Comparison of ENCODE assay signal across 1 cellular context in the genomic region with DNA sequence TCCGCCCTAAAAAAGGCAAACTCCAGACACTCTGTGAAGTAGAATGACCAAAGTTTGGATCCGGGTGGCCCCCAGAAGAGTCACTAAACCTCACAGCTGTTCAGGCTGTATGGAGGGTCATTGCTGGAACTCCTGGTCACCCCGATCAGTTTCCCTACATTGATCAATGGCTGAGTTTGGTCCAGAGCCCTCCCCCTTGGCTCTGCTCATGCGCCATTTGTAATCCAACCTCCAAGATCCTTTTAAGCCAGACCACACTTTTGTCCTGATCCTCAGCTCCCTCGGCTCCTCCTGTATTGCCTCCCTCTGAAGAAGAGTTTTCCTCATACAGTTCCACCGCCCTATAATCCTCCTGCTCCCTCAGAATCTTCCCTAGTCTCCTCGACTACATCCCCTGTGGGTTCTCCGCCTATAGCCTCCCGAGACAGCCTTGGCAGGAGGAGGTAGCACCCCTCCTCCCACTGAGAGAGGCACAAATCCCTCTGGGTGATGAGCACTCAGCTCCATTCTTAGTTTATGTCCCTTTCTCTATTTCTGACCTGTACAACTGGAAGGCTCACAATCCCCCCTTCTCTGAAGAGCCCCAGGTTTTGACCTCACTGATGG.
TF ChIP-seq lines count a peak whose summit lies in the region.

No MANE protein-coding gene starts in this region.

TF ChIP-seq in K562, 482 proteins besides CTCF, POLR2A, EP300 and RAD21 (continued from another document and continues in another):
- TF ChIP-seq, protein P1, sequence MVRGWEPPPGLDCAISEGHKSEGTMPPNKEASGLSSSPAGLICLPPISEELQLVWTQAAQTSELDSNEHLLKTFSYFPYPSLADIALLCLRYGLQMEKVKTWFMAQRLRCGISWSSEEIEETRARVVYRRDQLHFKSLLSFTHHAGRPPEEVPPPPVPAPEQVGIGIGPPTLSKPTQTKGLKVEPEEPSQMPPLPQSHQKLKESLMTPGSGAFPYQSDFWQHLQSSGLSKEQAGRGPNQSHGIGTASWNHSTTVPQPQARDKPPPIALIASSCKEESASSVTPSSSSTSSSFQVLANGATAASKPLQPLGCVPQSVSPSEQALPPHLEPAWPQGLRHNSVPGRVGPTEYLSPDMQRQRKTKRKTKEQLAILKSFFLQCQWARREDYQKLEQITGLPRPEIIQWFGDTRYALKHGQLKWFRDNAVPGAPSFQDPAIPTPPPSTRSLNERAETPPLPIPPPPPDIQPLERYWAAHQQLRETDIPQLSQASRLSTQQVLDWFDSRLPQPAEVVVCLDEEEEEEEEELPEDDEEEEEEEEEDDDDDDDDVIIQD (CRISPR knock-in tag; IDR thresholded peaks at IDR 0.05) = no peak
- TF ChIP-seq, protein P2, sequence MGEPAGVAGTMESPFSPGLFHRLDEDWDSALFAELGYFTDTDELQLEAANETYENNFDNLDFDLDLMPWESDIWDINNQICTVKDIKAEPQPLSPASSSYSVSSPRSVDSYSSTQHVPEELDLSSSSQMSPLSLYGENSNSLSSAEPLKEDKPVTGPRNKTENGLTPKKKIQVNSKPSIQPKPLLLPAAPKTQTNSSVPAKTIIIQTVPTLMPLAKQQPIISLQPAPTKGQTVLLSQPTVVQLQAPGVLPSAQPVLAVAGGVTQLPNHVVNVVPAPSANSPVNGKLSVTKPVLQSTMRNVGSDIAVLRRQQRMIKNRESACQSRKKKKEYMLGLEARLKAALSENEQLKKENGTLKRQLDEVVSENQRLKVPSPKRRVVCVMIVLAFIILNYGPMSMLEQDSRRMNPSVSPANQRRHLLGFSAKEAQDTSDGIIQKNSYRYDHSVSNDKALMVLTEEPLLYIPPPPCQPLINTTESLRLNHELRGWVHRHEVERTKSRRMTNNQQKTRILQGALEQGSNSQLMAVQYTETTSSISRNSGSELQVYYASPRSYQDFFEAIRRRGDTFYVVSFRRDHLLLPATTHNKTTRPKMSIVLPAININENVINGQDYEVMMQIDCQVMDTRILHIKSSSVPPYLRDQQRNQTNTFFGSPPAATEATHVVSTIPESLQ (CRISPR knock-in tag; IDR thresholded peaks at IDR 0.05) = no peak
- TF ChIP-seq ZNF586 (CRISPR knock-in tag; conservative IDR thresholded peaks at IDR 0.05) (no peak), ZNF232 (CRISPR knock-in tag; IDR thresholded peaks at IDR 0.05) (no peak), ELF2 (CRISPR knock-in tag; IDR thresholded peaks at IDR 0.05) (no peak), MYNN (IDR thresholded peaks at IDR 0.05) (no peak), MYNN (CRISPR knock-in tag; IDR thresholded peaks at IDR 0.05) (no peak), CHD1 (IDR thresholded peaks at IDR 0.05; ENCODE audit: low read length) (no peak), TAF9B (IDR thresholded peaks at IDR 0.05; ENCODE audit: partially characterized antibody) (peak; percentile 26), MTA1 (IDR thresholded peaks at IDR 0.05; ENCODE audit: borderline replicate concordance) (no peak), HNRNPH1 (optimal IDR thresholded peaks at IDR 0.05; ENCODE audit: low read depth, low read length) (no peak), YBX1 (IDR thresholded peaks at IDR 0.05) (no peak), ZNF3 (CRISPR knock-in tag; IDR thresholded peaks at IDR 0.05) (no peak), ZNF239 (CRISPR knock-in tag; IDR thresholded peaks at IDR 0.05) (no peak), RBBP5 (IDR thresholded peaks at IDR 0.05; ENCODE audit: borderline replicate concordance, insufficient read depth, low read length, poor library complexity, severe bottlenecking) (peak; percentile 4), TBL1XR1 (IDR thresholded peaks at IDR 0.05; ENCODE audit: low read length in 2 of 2) (no peak), C11orf30 (IDR thresholded peaks at IDR 0.05; ENCODE audit: low read depth) (no peak), PTTG1 (tag; IDR thresholded peaks at IDR 0.05; ENCODE audit: low read depth) (no peak), SP1 (CRISPR knock-in tag; IDR thresholded peaks at IDR 0.05) (no peak), BRD4 (IDR thresholded peaks at IDR 0.05) (no peak), ZNF143 (CRISPR knock-in tag; IDR thresholded peaks at IDR 0.05) (no peak), SUPT5H (IDR thresholded peaks at IDR 0.05) (peak; percentile 52), POLR2H (tag; IDR thresholded peaks at IDR 0.05; ENCODE audit: low read depth) (0 out of 2 replicates have a peak, but pooled peaks have one; percentile 42), NUFIP1 (IDR thresholded peaks at IDR 0.05; ENCODE audit: partially characterized antibody) (no peak), ZNF324 (CRISPR knock-in tag; IDR thresholded peaks at IDR 0.05) (no peak), TCF7 (IDR thresholded peaks at IDR 0.05; ENCODE audit: borderline replicate concordance) (no peak), ESRRA (IDR thresholded peaks at IDR 0.05; ENCODE audit: borderline replicate concordance, low read depth) (no peak), KLF10 (CRISPR knock-in tag; IDR thresholded peaks at IDR 0.05) (no peak), NFRKB (IDR thresholded peaks at IDR 0.05; ENCODE audit: low read depth) (0 out of 2 replicates have a peak, but pooled peaks have one; percentile 10), STAG1 (CRISPR knock-in tag; IDR thresholded peaks at IDR 0.05; ENCODE audit: borderline replicate concordance) (no peak), SMAD1 (IDR thresholded peaks at IDR 0.05; ENCODE audit: low read depth, low read length, partially characterized antibody) (peak; percentile 42), GATAD2B (IDR thresholded peaks at IDR 0.05; ENCODE audit: borderline replicate concordance) (no peak), NCOA2 (IDR thresholded peaks at IDR 0.05; ENCODE audit: partially characterized antibody in 2 of 2) (no peak), CBX8 (IDR thresholded peaks at IDR 0.05; ENCODE audit: borderline replicate concordance, extremely low read depth, low read depth, low read length, poor library complexity, severe bottlenecking) (no peak), GABPB1 (CRISPR knock-in tag; IDR thresholded peaks at IDR 0.05) (no peak), ZNF134 (CRISPR knock-in tag; conservative IDR thresholded peaks at IDR 0.05) (no peak), CSDE1 (IDR thresholded peaks at IDR 0.05) (no peak; a peak in 1 of 4 replicates), ZNF217 (CRISPR knock-in tag; IDR thresholded peaks at IDR 0.05) (no peak), CXXC5 (CRISPR knock-in tag; IDR thresholded peaks at IDR 0.05) (no peak), SETDB1 (IDR thresholded peaks at IDR 0.05; ENCODE audit: low read length) (no peak), U2AF2 (optimal IDR thresholded peaks at IDR 0.05; ENCODE audit: low read depth, low read length) (no peak), ETV5 (CRISPR knock-in tag; IDR thresholded peaks at IDR 0.05; ENCODE audit: low read depth) (no peak), ETV1 (tag; conservative IDR thresholded peaks at IDR 0.05; ENCODE audit: low read depth) (no peak), PHB (CRISPR knock-in tag; IDR thresholded peaks at IDR 0.05) (no peak), RUNX1 (IDR thresholded peaks at IDR 0.05; ENCODE audit: low read depth) (no peak), IFI16 (CRISPR knock-in tag; IDR thresholded peaks at IDR 0.05) (no peak), SOX6 (IDR thresholded peaks at IDR 0.05) (no peak), MBD2 (IDR thresholded peaks at IDR 0.05; ENCODE audit: borderline replicate concordance, low read depth) (no peak), ADNP (tag; IDR thresholded peaks at IDR 0.05) (no peak), CC2D1A (IDR thresholded peaks at IDR 0.05) (no peak), TBP (optimal IDR thresholded peaks at IDR 0.05; ENCODE audit: low read depth, low read length) (peak; percentile 32), SRSF9 (IDR thresholded peaks at IDR 0.05; ENCODE audit: borderline replicate concordance, low read depth, low read length) (no peak)
- TF ChIP-seq, protein P3, sequence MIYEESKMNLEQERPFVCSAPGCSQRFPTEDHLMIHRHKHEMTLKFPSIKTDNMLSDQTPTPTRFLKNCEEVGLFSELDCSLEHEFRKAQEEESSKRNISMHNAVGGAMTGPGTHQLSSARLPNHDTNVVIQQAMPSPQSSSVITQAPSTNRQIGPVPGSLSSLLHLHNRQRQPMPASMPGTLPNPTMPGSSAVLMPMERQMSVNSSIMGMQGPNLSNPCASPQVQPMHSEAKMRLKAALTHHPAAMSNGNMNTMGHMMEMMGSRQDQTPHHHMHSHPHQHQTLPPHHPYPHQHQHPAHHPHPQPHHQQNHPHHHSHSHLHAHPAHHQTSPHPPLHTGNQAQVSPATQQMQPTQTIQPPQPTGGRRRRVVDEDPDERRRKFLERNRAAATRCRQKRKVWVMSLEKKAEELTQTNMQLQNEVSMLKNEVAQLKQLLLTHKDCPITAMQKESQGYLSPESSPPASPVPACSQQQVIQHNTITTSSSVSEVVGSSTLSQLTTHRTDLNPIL (CRISPR knock-in tag; IDR thresholded peaks at IDR 0.05) = no peak
- TF ChIP-seq, protein P4, sequence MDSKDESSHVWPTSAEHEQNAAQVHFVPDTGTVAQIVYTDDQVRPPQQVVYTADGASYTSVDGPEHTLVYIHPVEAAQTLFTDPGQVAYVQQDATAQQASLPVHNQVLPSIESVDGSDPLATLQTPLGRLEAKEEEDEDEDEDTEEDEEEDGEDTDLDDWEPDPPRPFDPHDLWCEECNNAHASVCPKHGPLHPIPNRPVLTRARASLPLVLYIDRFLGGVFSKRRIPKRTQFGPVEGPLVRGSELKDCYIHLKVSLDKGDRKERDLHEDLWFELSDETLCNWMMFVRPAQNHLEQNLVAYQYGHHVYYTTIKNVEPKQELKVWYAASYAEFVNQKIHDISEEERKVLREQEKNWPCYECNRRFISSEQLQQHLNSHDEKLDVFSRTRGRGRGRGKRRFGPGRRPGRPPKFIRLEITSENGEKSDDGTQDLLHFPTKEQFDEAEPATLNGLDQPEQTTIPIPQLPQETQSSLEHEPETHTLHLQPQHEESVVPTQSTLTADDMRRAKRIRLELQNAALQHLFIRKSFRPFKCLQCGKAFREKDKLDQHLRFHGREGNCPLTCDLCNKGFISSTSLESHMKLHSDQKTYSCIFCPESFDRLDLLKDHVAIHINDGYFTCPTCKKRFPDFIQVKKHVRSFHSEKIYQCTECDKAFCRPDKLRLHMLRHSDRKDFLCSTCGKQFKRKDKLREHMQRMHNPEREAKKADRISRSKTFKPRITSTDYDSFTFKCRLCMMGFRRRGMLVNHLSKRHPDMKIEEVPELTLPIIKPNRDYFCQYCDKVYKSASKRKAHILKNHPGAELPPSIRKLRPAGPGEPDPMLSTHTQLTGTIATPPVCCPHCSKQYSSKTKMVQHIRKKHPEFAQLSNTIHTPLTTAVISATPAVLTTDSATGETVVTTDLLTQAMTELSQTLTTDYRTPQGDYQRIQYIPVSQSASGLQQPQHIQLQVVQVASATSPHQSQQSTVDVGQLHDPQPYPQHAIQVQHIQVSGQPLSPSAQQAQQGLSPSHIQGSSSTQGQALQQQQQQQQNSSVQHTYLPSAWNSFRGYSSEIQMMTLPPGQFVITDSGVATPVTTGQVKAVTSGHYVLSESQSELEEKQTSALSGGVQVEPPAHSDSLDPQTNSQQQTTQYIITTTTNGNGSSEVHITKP (IDR thresholded peaks at IDR 0.05; ENCODE audit: partially characterized antibody) = no peak
- TF ChIP-seq, protein P5, sequence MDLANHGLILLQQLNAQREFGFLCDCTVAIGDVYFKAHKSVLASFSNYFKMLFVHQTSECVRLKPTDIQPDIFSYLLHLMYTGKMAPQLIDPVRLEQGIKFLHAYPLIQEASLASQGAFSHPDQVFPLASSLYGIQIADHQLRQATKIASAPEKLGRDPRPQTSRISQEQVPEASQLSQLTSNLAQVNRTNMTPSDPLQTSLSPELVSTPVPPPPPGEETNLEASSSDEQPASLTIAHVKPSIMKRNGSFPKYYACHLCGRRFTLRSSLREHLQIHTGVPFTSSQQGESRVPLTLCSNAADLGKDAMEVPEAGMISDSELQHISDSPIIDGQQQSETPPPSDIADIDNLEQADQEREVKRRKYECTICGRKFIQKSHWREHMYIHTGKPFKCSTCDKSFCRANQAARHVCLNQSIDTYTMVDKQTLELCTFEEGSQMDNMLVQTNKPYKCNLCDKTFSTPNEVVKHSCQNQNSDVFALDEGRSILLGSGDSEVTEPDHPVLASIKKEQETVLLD (IDR thresholded peaks at IDR 0.05) = no peak
- TF ChIP-seq, protein P6, sequence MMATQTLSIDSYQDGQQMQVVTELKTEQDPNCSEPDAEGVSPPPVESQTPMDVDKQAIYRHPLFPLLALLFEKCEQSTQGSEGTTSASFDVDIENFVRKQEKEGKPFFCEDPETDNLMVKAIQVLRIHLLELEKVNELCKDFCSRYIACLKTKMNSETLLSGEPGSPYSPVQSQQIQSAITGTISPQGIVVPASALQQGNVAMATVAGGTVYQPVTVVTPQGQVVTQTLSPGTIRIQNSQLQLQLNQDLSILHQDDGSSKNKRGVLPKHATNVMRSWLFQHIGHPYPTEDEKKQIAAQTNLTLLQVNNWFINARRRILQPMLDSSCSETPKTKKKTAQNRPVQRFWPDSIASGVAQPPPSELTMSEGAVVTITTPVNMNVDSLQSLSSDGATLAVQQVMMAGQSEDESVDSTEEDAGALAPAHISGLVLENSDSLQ (IDR thresholded peaks at IDR 0.05) = 0 out of 2 replicates have a peak, but pooled peaks have one; percentile 33
- TF ChIP-seq, protein P7, sequence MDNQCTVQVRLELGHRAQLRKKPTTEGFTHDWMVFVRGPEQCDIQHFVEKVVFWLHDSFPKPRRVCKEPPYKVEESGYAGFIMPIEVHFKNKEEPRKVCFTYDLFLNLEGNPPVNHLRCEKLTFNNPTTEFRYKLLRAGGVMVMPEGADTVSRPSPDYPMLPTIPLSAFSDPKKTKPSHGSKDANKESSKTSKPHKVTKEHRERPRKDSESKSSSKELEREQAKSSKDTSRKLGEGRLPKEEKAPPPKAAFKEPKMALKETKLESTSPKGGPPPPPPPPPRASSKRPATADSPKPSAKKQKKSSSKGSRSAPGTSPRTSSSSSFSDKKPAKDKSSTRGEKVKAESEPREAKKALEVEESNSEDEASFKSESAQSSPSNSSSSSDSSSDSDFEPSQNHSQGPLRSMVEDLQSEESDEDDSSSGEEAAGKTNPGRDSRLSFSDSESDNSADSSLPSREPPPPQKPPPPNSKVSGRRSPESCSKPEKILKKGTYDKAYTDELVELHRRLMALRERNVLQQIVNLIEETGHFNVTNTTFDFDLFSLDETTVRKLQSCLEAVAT (IDR thresholded peaks at IDR 0.05) = peak in 1 of 2 experiments; percentile 44; a peak in 1 of 4 replicates
- TF ChIP-seq, protein P8, sequence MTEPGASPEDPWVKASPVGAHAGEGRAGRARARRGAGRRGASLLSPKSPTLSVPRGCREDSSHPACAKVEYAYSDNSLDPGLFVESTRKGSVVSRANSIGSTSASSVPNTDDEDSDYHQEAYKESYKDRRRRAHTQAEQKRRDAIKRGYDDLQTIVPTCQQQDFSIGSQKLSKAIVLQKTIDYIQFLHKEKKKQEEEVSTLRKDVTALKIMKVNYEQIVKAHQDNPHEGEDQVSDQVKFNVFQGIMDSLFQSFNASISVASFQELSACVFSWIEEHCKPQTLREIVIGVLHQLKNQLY (CRISPR knock-in tag; conservative IDR thresholded peaks at IDR 0.05) = no peak
- TF ChIP-seq, protein P9, sequence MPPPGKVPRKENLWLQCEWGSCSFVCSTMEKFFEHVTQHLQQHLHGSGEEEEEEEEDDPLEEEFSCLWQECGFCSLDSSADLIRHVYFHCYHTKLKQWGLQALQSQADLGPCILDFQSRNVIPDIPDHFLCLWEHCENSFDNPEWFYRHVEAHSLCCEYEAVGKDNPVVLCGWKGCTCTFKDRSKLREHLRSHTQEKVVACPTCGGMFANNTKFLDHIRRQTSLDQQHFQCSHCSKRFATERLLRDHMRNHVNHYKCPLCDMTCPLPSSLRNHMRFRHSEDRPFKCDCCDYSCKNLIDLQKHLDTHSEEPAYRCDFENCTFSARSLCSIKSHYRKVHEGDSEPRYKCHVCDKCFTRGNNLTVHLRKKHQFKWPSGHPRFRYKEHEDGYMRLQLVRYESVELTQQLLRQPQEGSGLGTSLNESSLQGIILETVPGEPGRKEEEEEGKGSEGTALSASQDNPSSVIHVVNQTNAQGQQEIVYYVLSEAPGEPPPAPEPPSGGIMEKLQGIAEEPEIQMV (tag; conservative IDR thresholded peaks at IDR 0.05; ENCODE audit: low read depth) = no peak
